ENCODE assay signal across 35 cellular contexts in genomic region chr12:24605916-24606315, GRCh38.
"Had no signal": no experiment of that assay in that cellular context is flagged by ENCODE, and none has a peak within 500 bp of the region (broad histone marks: within the 10 kb centered on the region; RNA-seq: fewer than 3 reads in every experiment).

No MANE protein-coding gene starts in this region.

- H3K9me3 ChIP-seq: adrenal gland, breast epithelium had no signal

- H3K36me3 Mint-ChIP-seq: activated CD8-positive, alpha-beta memory T cell treated with anti-CD3 and anti-CD28 coated beads, Interleukin-2, amount 10 ng/mL, durations not matched to agents 7 days and 5 days; activated naive CD4-positive, alpha-beta T cell treated with anti-CD3 and anti-CD28 coated beads, Interleukin-2, amount 50 U/mL, for 72 hours; activated naive CD8-positive, alpha-beta T cell treated with anti-CD3 and anti-CD28 coated beads for 36 hours had no signal

- H3K27me3 ChIP-seq: adrenal gland, body of pancreas, brain microvascular endothelial cell, breast epithelium had no signal

- ATAC-seq: activated CD8-positive, alpha-beta memory T cell treated with anti-CD3 and anti-CD28 coated beads, Interleukin-2, amount 10 ng/mL, durations not matched to agents 7 days and 5 days; activated CD8-positive, alpha-beta T cell treated with anti-CD3 and anti-CD28 coated beads, Interleukin-2, amount 10 ng/mL, durations not matched to agents 7 days and 5 days; activated naive CD4-positive, alpha-beta T cell treated with anti-CD3 and anti-CD28 coated beads, Interleukin-2, amount 50 U/mL, for 72 hours; activated T-cell treated with anti-CD3 and anti-CD28 coated beads, Interleukin-2, amount 50 U/mL, for 4 hours; activated T-cell treated with anti-CD3 and anti-CD28 coated beads, Interleukin-2, amount 50 U/mL, for 72 hours; activated T-helper 17 cell treated with anti-CD3 and anti-CD28 coated beads, Interleukin-2, amount 50 U/mL, for 72 hours; body of pancreas had no signal

- H3K27ac Mint-ChIP-seq: activated CD4-positive, alpha-beta memory T cell treated with anti-CD3 and anti-CD28 coated beads, Interleukin-2, amount 10 ng/mL, durations not matched to agents 7 days and 5 days; activated CD4-positive, alpha-beta T cell treated with anti-CD3 and anti-CD28 coated beads, Interleukin-2, amount 10 ng/mL, durations not matched to agents 24 days and 14 days; activated CD8-positive, alpha-beta memory T cell treated with anti-CD3 and anti-CD28 coated beads, Interleukin-2, amount 10 ng/mL, durations not matched to agents 7 days and 5 days; activated CD8-positive, alpha-beta T cell treated with anti-CD3 and anti-CD28 coated beads, Interleukin-2, amount 10 ng/mL, durations not matched to agents 7 days and 5 days; activated naive CD4-positive, alpha-beta T cell treated with anti-CD3 and anti-CD28 coated beads for 36 hours; activated naive CD4-positive, alpha-beta T cell treated with anti-CD3 and anti-CD28 coated beads, Interleukin-2, amount 50 U/mL, for 72 hours; activated naive CD8-positive, alpha-beta T cell treated with anti-CD3 and anti-CD28 coated beads for 36 hours; activated T-cell treated with anti-CD3 and anti-CD28 coated beads, Interleukin-2, amount 50 U/mL, for 72 hours; activated T-helper 1 cell treated with anti-CD3 and anti-CD28 coated beads, Interleukin-12 subunit alpha, Interleukin-12 subunit beta, Interleukin-2, Interleukin-4 antibody, amounts not matched to agents 30 ng/mL and 10 ng/mL and 1 ng/mL, durations not matched to agents 14 hours and 24 hours and 36 hours; activated T-helper 17 cell treated with anti-CD3 and anti-CD28 coated beads, Interleukin-2, amount 50 U/mL, for 72 hours; T-helper 1 cell treated with Interleukin-12 subunit alpha and Interleukin-12 subunit beta and Interleukin-4 antibody, amounts not matched to agents 30 μg/mL and 1 μg/mL, for 36 hours; T-helper 2 cell treated with Interferon-gamma antibody and Interleukin-4, amounts not matched to agents 5 μg/mL and 100 μg/mL, for 36 hours had no signal

- H3K4me3 Mint-ChIP-seq: activated B cell treated with CpG ODN at 0.5 μM for 24 hours; activated CD4-positive, alpha-beta memory T cell treated with anti-CD3 and anti-CD28 coated beads, Interleukin-2, amount 10 ng/mL, durations not matched to agents 7 days and 5 days; activated CD4-positive, alpha-beta T cell treated with anti-CD3 and anti-CD28 coated beads, Interleukin-2, amount 10 ng/mL, durations not matched to agents 24 days and 14 days; activated CD8-positive, alpha-beta memory T cell treated with anti-CD3 and anti-CD28 coated beads, Interleukin-2, amount 10 ng/mL, durations not matched to agents 7 days and 5 days; activated CD8-positive, alpha-beta T cell treated with anti-CD3 and anti-CD28 coated beads, Interleukin-2, amount 10 ng/mL, durations not matched to agents 7 days and 5 days; activated naive CD4-positive, alpha-beta T cell treated with anti-CD3 and anti-CD28 coated beads for 36 hours; activated naive CD8-positive, alpha-beta T cell treated with anti-CD3 and anti-CD28 coated beads for 36 hours; activated T-cell treated with anti-CD3 and anti-CD28 coated beads, Interleukin-2, amount 50 U/mL, for 4 hours; activated T-cell treated with anti-CD3 and anti-CD28 coated beads, Interleukin-2, amount 50 U/mL, for 72 hours; activated T-helper 1 cell treated with anti-CD3 and anti-CD28 coated beads, Interleukin-12 subunit alpha, Interleukin-12 subunit beta, Interleukin-2, Interleukin-4 antibody, amounts not matched to agents 30 ng/mL and 10 ng/mL and 1 ng/mL, durations not matched to agents 14 hours and 24 hours and 36 hours; activated T-helper 17 cell treated with anti-CD3 and anti-CD28 coated beads, Interleukin-2, amount 50 U/mL, for 72 hours; T-helper 1 cell treated with Interleukin-12 subunit alpha and Interleukin-12 subunit beta and Interleukin-4 antibody, amounts not matched to agents 30 μg/mL and 1 μg/mL, for 36 hours; T-helper 2 cell treated with Interferon-gamma antibody and Interleukin-4, amounts not matched to agents 5 μg/mL and 100 μg/mL, for 36 hours had no signal

- H3K9me3 Mint-ChIP-seq: activated CD4-positive, alpha-beta memory T cell treated with anti-CD3 and anti-CD28 coated beads, Interleukin-2, amount 10 ng/mL, durations not matched to agents 7 days and 5 days; activated T-cell treated with anti-CD3 and anti-CD28 coated beads, Interleukin-2, amount 50 U/mL, for 4 hours; T-helper 2 cell treated with Interferon-gamma antibody and Interleukin-4, amounts not matched to agents 5 μg/mL and 100 μg/mL, for 36 hours had no signal

- H3K4me1 ChIP-seq: adrenal gland, body of pancreas, breast epithelium had no signal

- H3K4me1 Mint-ChIP-seq: activated naive CD8-positive, alpha-beta T cell treated with anti-CD3 and anti-CD28 coated beads for 36 hours; activated T-helper 17 cell treated with anti-CD3 and anti-CD28 coated beads, Interleukin-2, amount 50 U/mL, for 72 hours had no signal

- H3K36me3 ChIP-seq: adrenal gland, brain microvascular endothelial cell, breast epithelium had no signal

- H3K27ac ChIP-seq: adrenal gland, body of pancreas, brain microvascular endothelial cell, breast epithelium, VCaP had no signal

- DNase-seq: activated B cell treated with CpG ODN at 0.5 μM for 24 hours; activated CD4-positive, alpha-beta memory T cell treated with anti-CD3 and anti-CD28 coated beads, Interleukin-2, amount 10 ng/mL, durations not matched to agents 7 days and 5 days; activated CD4-positive, alpha-beta T cell treated with anti-CD3 and anti-CD28 coated beads for 4 hours; activated CD4-positive, alpha-beta T cell treated with anti-CD3 and anti-CD28 coated beads, Interleukin-2, amount 10 ng/mL, durations not matched to agents 24 days and 14 days; activated CD4-positive, alpha-beta T cell treated with anti-CD3 and anti-CD28 coated beads, Interleukin-2, amount 50 U/mL, for 48 hours; activated CD4-positive, CD25-positive, alpha-beta regulatory T cell treated with anti-CD3 and anti-CD28 coated beads, Interleukin-2, amount 50 U/mL, for 72 hours; activated CD8-positive, alpha-beta memory T cell treated with anti-CD3 and anti-CD28 coated beads for 24 hours; activated CD8-positive, alpha-beta memory T cell treated with anti-CD3 and anti-CD28 coated beads, Interleukin-2, amount 10 ng/mL, durations not matched to agents 7 days and 5 days; activated CD8-positive, alpha-beta T cell treated with anti-CD3 and anti-CD28 coated beads, Interleukin-2, amount 10 ng/mL, durations not matched to agents 7 days and 5 days; activated effector memory CD4-positive, alpha-beta T cell treated with anti-CD3 and anti-CD28 coated beads, Interleukin-2, amount 50 U/mL, for 16 hours; activated gamma-delta T cell treated with Interleukin-2 at 50 U/mL for 16 hours; activated naive CD4-positive, alpha-beta T cell; activated naive CD4-positive, alpha-beta T cell treated with anti-CD3 and anti-CD28 coated beads for 36 hours; activated naive CD4-positive, alpha-beta T cell treated with anti-CD3 and anti-CD28 coated beads, Interleukin-2, amount 50 U/mL, for 16 hours; activated naive CD8-positive, alpha-beta T cell treated with anti-CD3 and anti-CD28 coated beads for 36 hours; activated T-cell treated with anti-CD3 and anti-CD28 coated beads for 4 hours; activated T-cell treated with anti-CD3 and anti-CD28 coated beads, Interleukin-2, amount 50 U/mL, for 1 hour; activated T-cell treated with anti-CD3 and anti-CD28 coated beads, Interleukin-2, amount 50 U/mL, for 4 hours; activated T-cell treated with anti-CD3 and anti-CD28 coated beads, Interleukin-2, amount 50 U/mL, for 72 hours; adrenal gland; amniotic stem cell; aorta; body of pancreas; brain microvascular endothelial cell; central memory CD4-positive, alpha-beta T cell; T-helper 1 cell; T-helper 2 cell; T-helper 9 cell had no signal

- H3K4me3 ChIP-seq: adrenal gland, body of pancreas, breast epithelium had no signal

- H3K27me3 Mint-ChIP-seq: activated B cell treated with CpG ODN at 0.5 μM for 24 hours; activated CD4-positive, alpha-beta memory T cell treated with anti-CD3 and anti-CD28 coated beads, Interleukin-2, amount 10 ng/mL, durations not matched to agents 7 days and 5 days; activated CD4-positive, alpha-beta T cell treated with anti-CD3 and anti-CD28 coated beads, Interleukin-2, amount 10 ng/mL, durations not matched to agents 24 days and 14 days; activated CD8-positive, alpha-beta memory T cell treated with anti-CD3 and anti-CD28 coated beads, Interleukin-2, amount 10 ng/mL, durations not matched to agents 7 days and 5 days; activated naive CD8-positive, alpha-beta T cell treated with anti-CD3 and anti-CD28 coated beads for 36 hours had no signal
